Comparison of ENCODE assay signal across 29 cellular contexts in the genomic region with DNA sequence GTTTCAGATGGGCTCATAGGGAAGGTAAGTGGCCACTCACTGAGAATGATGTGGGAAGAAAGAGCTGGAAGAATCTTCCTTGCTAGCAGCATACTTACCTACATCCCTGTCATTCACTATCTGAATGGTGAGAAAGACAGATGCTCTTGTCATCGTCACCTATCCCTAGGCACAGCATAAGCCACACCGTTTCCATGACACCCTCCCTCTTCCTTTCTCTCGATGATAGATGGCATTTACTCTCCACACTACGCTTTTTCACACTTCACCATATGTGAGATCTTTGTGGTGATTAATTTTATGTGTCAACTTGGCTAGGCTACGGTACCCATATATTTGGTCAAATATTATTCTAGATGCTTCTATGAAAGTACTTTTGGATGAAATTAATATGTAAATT.
"Had no signal": no experiment of that assay in that cellular context is flagged by ENCODE, and none has a peak within 500 bp of the region (broad histone marks: within the 10 kb centered on the region; RNA-seq: fewer than 3 reads in every experiment).

No MANE protein-coding gene starts in this region.

- H3K27ac Mint-ChIP-seq: activated CD4-positive, alpha-beta memory T cell treated with anti-CD3 and anti-CD28 coated beads, Interleukin-2, amount 10 ng/mL, durations not matched to agents 7 days and 5 days; activated CD4-positive, alpha-beta T cell treated with anti-CD3 and anti-CD28 coated beads, Interleukin-2, amount 10 ng/mL, durations not matched to agents 24 days and 14 days; activated naive CD4-positive, alpha-beta T cell treated with anti-CD3 and anti-CD28 coated beads, Interleukin-2, amount 10 ng/mL, durations not matched to agents 7 days and 5 days; activated naive CD8-positive, alpha-beta T cell treated with anti-CD3 and anti-CD28 coated beads, Interleukin-2, amount 10 ng/mL, durations not matched to agents 7 days and 5 days; activated T-cell treated with anti-CD3 and anti-CD28 coated beads, Interleukin-2, amount 50 U/mL, for 24 hours; endodermal cell had no signal

- H3K4me3 ChIP-seq: ascending aorta, cardiac muscle cell, left lung, lower lobe of right lung, spleen, thoracic aorta, uterus had no signal

- H3K27ac ChIP-seq: ascending aorta, cardiac muscle cell, left lung, lower lobe of right lung, parathyroid adenoma, spleen, thoracic aorta, uterus had no signal

- H3K27me3 ChIP-seq: ascending aorta, cardiac muscle cell, left lung, spleen, uterus had no signal

- H3K9me3 Mint-ChIP-seq: activated CD4-positive, alpha-beta memory T cell treated with anti-CD3 and anti-CD28 coated beads, Interleukin-2, amount 10 ng/mL, durations not matched to agents 7 days and 5 days; activated CD4-positive, alpha-beta T cell treated with anti-CD3 and anti-CD28 coated beads, Interleukin-2, amount 10 ng/mL, durations not matched to agents 24 days and 14 days; activated naive CD4-positive, alpha-beta T cell treated with anti-CD3 and anti-CD28 coated beads, Interleukin-2, amount 10 ng/mL, durations not matched to agents 7 days and 5 days; activated naive CD8-positive, alpha-beta T cell treated with anti-CD3 and anti-CD28 coated beads, Interleukin-2, amount 10 ng/mL, durations not matched to agents 7 days and 5 days; activated T-cell treated with anti-CD3 and anti-CD28 coated beads, Interleukin-2, amount 50 U/mL, for 24 hours; endodermal cell had no signal

- H3K4me1 Mint-ChIP-seq: activated CD4-positive, alpha-beta memory T cell treated with anti-CD3 and anti-CD28 coated beads, Interleukin-2, amount 10 ng/mL, durations not matched to agents 7 days and 5 days; activated CD4-positive, alpha-beta T cell treated with anti-CD3 and anti-CD28 coated beads, Interleukin-2, amount 10 ng/mL, durations not matched to agents 24 days and 14 days; activated naive CD4-positive, alpha-beta T cell treated with anti-CD3 and anti-CD28 coated beads, Interleukin-2, amount 10 ng/mL, durations not matched to agents 7 days and 5 days; activated naive CD8-positive, alpha-beta T cell treated with anti-CD3 and anti-CD28 coated beads, Interleukin-2, amount 10 ng/mL, durations not matched to agents 7 days and 5 days; endodermal cell had no signal

- H3K27me3 Mint-ChIP-seq: activated naive CD4-positive, alpha-beta T cell treated with anti-CD3 and anti-CD28 coated beads, Interleukin-2, amount 10 ng/mL, durations not matched to agents 7 days and 5 days; brain had no signal

- ATAC-seq: esophagus mucosa; left lung; lower lobe of right lung; right cardiac atrium; stimulated activated naive CD8-positive, alpha-beta T cell treated with anti-CD3 and anti-CD28 coated beads, Interleukin-15, Interleukin-2, amounts not matched to agents 100 U/mL and 50 U/mL, for 24 hours had no signal

- H3K9me3 ChIP-seq: ascending aorta, left lung, lower lobe of right lung, spleen, thoracic aorta, uterus had no signal

- H3K36me3 Mint-ChIP-seq: activated naive CD4-positive, alpha-beta T cell treated with anti-CD3 and anti-CD28 coated beads, Interleukin-2, amount 10 ng/mL, durations not matched to agents 7 days and 5 days; activated naive CD8-positive, alpha-beta T cell treated with anti-CD3 and anti-CD28 coated beads, Interleukin-2, amount 10 ng/mL, durations not matched to agents 7 days and 5 days; brain had no signal

- H3K36me3 ChIP-seq: ascending aorta, cardiac muscle cell, left lung, lower lobe of right lung, spleen, thoracic aorta, uterus had no signal

- H3K4me3 Mint-ChIP-seq: activated CD4-positive, alpha-beta memory T cell treated with anti-CD3 and anti-CD28 coated beads, Interleukin-2, amount 10 ng/mL, durations not matched to agents 7 days and 5 days; activated CD4-positive, alpha-beta T cell treated with anti-CD3 and anti-CD28 coated beads, Interleukin-2, amount 10 ng/mL, durations not matched to agents 24 days and 14 days; activated naive CD4-positive, alpha-beta T cell treated with anti-CD3 and anti-CD28 coated beads, Interleukin-2, amount 10 ng/mL, durations not matched to agents 7 days and 5 days; activated naive CD8-positive, alpha-beta T cell treated with anti-CD3 and anti-CD28 coated beads, Interleukin-2, amount 10 ng/mL, durations not matched to agents 7 days and 5 days; activated T-cell treated with anti-CD3 and anti-CD28 coated beads, Interleukin-2, amount 50 U/mL, for 24 hours; endodermal cell had no signal

- DNase-seq: activated CD4-positive, alpha-beta memory T cell treated with anti-CD3 and anti-CD28 coated beads, Interleukin-2, amount 10 ng/mL, durations not matched to agents 7 days and 5 days; activated CD4-positive, alpha-beta T cell treated with anti-CD3 and anti-CD28 coated beads, Interleukin-2, amount 10 ng/mL, durations not matched to agents 24 days and 14 days; activated CD4-positive, CD25-positive, alpha-beta regulatory T cell treated with anti-CD3 and anti-CD28 coated beads, Interleukin-2, amount 50 U/mL, for 72 hours; activated CD8-positive, alpha-beta memory T cell treated with anti-CD3 and anti-CD28 coated beads, Interleukin-2, amount 50 U/mL, for 48 hours; activated gamma-delta T cell; activated naive CD4-positive, alpha-beta T cell treated with anti-CD3 and anti-CD28 coated beads, Interleukin-2, amount 10 ng/mL, durations not matched to agents 7 days and 5 days; activated naive CD8-positive, alpha-beta T cell treated with anti-CD3 and anti-CD28 coated beads, Interleukin-2, amount 10 ng/mL, durations not matched to agents 7 days and 5 days; activated T-cell treated with anti-CD3 and anti-CD28 coated beads, Interleukin-2, amount 50 U/mL, for 24 hours; cortex of kidney; endodermal cell; foreskin fibroblast; head of caudate nucleus; hypothalamus; left lung; lower lobe of right lung; mesenchymal stem cell; occipital lobe; right cardiac atrium; spleen; stimulated activated naive CD8-positive, alpha-beta T cell treated with anti-CD3 and anti-CD28 coated beads, Interleukin-15, Interleukin-2, amounts not matched to agents 100 U/mL and 50 U/mL, for 24 hours; T-helper 2 cell; trophoblast cell; uterus had no signal

- H3K4me1 ChIP-seq: ascending aorta, left lung, lower lobe of right lung, parathyroid adenoma, spleen, uterus had no signal
